In genomic region chr3:70647823-70648222, GRCh38 we compare ENCODE assay signal across 24 cellular contexts.
A peak's percentile ranks its signal among the peaks of the same experiment; 100 is the strongest.
DNase-seq lines count a peak whose midpoint lies in the region; ATAC-seq, FAIRE-seq and TF ChIP-seq lines count a peak whose summit lies in the region.
"Had no signal": no experiment of that assay in that cellular context is flagged by ENCODE, and none has a peak within 500 bp of the region (broad histone marks: within the 10 kb centered on the region; RNA-seq: fewer than 3 reads in every experiment).

No MANE protein-coding gene starts in this region.

- no peaks in the 10 kb centered on the region for H3K4me1 Mint-ChIP-seq in WTC11
- H3K4me1 Mint-ChIP-seq: B cell; CD4-positive, CD25-positive, alpha-beta regulatory T cell; GM23338 had no signal

- intact Hi-C loops in Right ventricle myocardium inferior (cut with DNase I): no loop called here
- intact Hi-C loops in cardiac septum (cut with DNase I): no loop called here

- no peaks in the 10 kb centered on the region for H3K27me3 ChIP-seq in gastroesophageal sphincter
- H3K27me3 ChIP-seq: BLaER1 had no signal

- no peak overlapping the region for H3K4me3 Mint-ChIP-seq in WTC11
- H3K4me3 Mint-ChIP-seq: B cell; CD4-positive, CD25-positive, alpha-beta regulatory T cell; CD8-positive, alpha-beta T cell; GM23338; HFFc6 had no signal

- peaks cover 19% of the 10 kb centered on the region for H3K9me3 Mint-ChIP-seq in WTC11
- H3K9me3 Mint-ChIP-seq: GM23338, HFFc6 had no signal

- peak; percentile 53 for FAIRE-seq in D721Med (lab: Jason Lieb, UNC)
- FAIRE-seq: A204.1, GM12878, GM19239, H54 had no signal

- TF ChIP-seq POLR2A in gastroesophageal sphincter (IDR thresholded peaks at IDR 0.05): no peak

- 86 to 100% methylated on average over 2 of the region's 2 CpGs for WGBS in gastroesophageal sphincter (ENCODE audit: low coverage in 1 of 2), 2 donors

- peak overlapping the region in 3 of 4 donors; percentile 24 to 54 (median 38) for H3K27ac ChIP-seq in gastroesophageal sphincter
- H3K27ac ChIP-seq: 22Rv1, BLaER1, C4-2B had no signal

- peaks cover 3% of the 10 kb centered on the region; the same call in 1 of the 2 replicates for H3K36me3 Mint-ChIP-seq in WTC11
- H3K36me3 Mint-ChIP-seq: CD4-positive, CD25-positive, alpha-beta regulatory T cell; CD8-positive, alpha-beta T cell had no signal

- CTCF ChIA-PET in WTC11 (lab: Charles Lee): no interaction called here

- H3K9me3 ChIP-seq in gastroesophageal sphincter: no peaks in the 10 kb centered on the region
- H3K9me3 ChIP-seq: BLaER1, Caco-2, HAP-1 had no signal

- peaks cover 0 to 20% (median 0%) of the 10 kb centered on the region in 3 donors for H3K4me1 ChIP-seq in gastroesophageal sphincter
- H3K4me1 ChIP-seq: BLaER1, Caco-2, HAP-1 had no signal

- H3K27me3 Mint-ChIP-seq in WTC11 (ENCODE audit: low read depth): no peaks in the 10 kb centered on the region

- POLR2A ChIA-PET in WTC11 (lab: Charles Lee): no interaction called here

- ATAC-seq in Right ventricle myocardium inferior: peak; percentile 50
- ATAC-seq in gastroesophageal sphincter: no peak
- ATAC-seq in HG02852 (IDR thresholded peaks at IDR 0.05; ENCODE audit: unreplicated experiment): no peak
- ATAC-seq in WTC11: no peak
- ATAC-seq: CD8-positive, alpha-beta T cell; GM12878; GM23338 had no signal

- H3K4me3 ChIP-seq in gastroesophageal sphincter: no peak overlapping the region
- H3K4me3 ChIP-seq: BLaER1, GM12878, GM23338, HAP-1 had no signal

- no peak for DNase-seq in Right ventricle myocardium inferior (ENCODE audit: missing footprints)
- DNase-seq in cardiac septum (ENCODE audit: low spot score): no peak
- no peak for DNase-seq in D721Med (ENCODE audit: insufficient read length, low spot score)
- no peak for DNase-seq in WTC11 (ENCODE audit: low spot score)
- DNase-seq: Caco-2; CD4-positive, CD25-positive, alpha-beta regulatory T cell; CD8-positive, alpha-beta T cell; DMS 273 treated with DMSO at 0.1 percent for 48 hours; DMS79; EL; GDM1; HFFc6 had no signal

- TF ChIP-seq EP300 in gastroesophageal sphincter (IDR thresholded peaks at IDR 0.05): no peak

- no peaks in the 10 kb centered on the region for H3K36me3 ChIP-seq in gastroesophageal sphincter
- H3K36me3 ChIP-seq: BLaER1, HAP-1 had no signal

- no peak overlapping the region for H3K27ac Mint-ChIP-seq in WTC11
- H3K27ac Mint-ChIP-seq: B cell; CD4-positive, CD25-positive, alpha-beta regulatory T cell; CD8-positive, alpha-beta T cell; GM23338; HFFc6 had no signal

- no peak for TF ChIP-seq CTCF in D721Med (IDR thresholded peaks at IDR 0.05; ENCODE audit: insufficient read depth, missing control alignments)
- TF ChIP-seq CTCF in gastroesophageal sphincter (IDR thresholded peaks at IDR 0.05): no peak
- no peak for TF ChIP-seq CTCF in WTC11 (IDR thresholded peaks at IDR 0.05)

TF ChIP-seq in WTC11, 78 proteins besides CTCF, POLR2A, EP300 and RAD21:
- TF ChIP-seq FOXJ3 (CRISPR knock-in tag; IDR thresholded peaks at IDR 0.05; ENCODE audit: borderline replicate concordance): no peak
- no peak for TF ChIP-seq NR3C1 (CRISPR knock-in tag; conservative IDR thresholded peaks at IDR 0.05; ENCODE audit: low read depth)
- TF ChIP-seq TEAD4 (CRISPR knock-in tag; IDR thresholded peaks at IDR 0.05): no peak
- TF ChIP-seq ZNF416 (CRISPR knock-in tag; IDR thresholded peaks at IDR 0.05): no peak
- no peak for TF ChIP-seq NR1H2 (CRISPR knock-in tag; IDR thresholded peaks at IDR 0.05)
- TF ChIP-seq FOXP4 (CRISPR knock-in tag; IDR thresholded peaks at IDR 0.05): no peak
- no peak for TF ChIP-seq ZNF232 (CRISPR knock-in tag; IDR thresholded peaks at IDR 0.05)
- no peak for TF ChIP-seq RORB (CRISPR knock-in tag; IDR thresholded peaks at IDR 0.05)
- TF ChIP-seq, protein P1, sequence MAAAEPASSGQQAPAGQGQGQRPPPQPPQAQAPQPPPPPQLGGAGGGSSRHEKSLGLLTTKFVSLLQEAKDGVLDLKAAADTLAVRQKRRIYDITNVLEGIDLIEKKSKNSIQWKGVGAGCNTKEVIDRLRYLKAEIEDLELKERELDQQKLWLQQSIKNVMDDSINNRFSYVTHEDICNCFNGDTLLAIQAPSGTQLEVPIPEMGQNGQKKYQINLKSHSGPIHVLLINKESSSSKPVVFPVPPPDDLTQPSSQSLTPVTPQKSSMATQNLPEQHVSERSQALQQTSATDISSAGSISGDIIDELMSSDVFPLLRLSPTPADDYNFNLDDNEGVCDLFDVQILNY (CRISPR knock-in tag; IDR thresholded peaks at IDR 0.05): no peak
- no peak for TF ChIP-seq EMX1 (CRISPR knock-in tag; IDR thresholded peaks at IDR 0.05)
